Comparison of ENCODE assay signal across 29 cellular contexts in genomic region chr3:17188378-17188777, GRCh38.
"Had no signal": no experiment of that assay in that cellular context is flagged by ENCODE, and none has a peak within 500 bp of the region (broad histone marks: within the 10 kb centered on the region; RNA-seq: fewer than 3 reads in every experiment).

No MANE protein-coding gene starts in this region.

- DNase-seq: activated CD4-positive, alpha-beta T cell treated with anti-CD3 and anti-CD28 coated beads for 48 hours; activated CD4-positive, alpha-beta T cell treated with anti-CD3 and anti-CD28 coated beads, Interleukin-2, amount 50 U/mL, for 48 hours; activated CD8-positive, alpha-beta memory T cell treated with anti-CD3 and anti-CD28 coated beads for 24 hours; activated effector memory CD4-positive, alpha-beta T cell treated with anti-CD3 and anti-CD28 coated beads, Interleukin-2, amount 50 U/mL, for 16 hours; activated naive CD4-positive, alpha-beta T cell treated with anti-CD3 and anti-CD28 coated beads for 36 hours; activated naive CD8-positive, alpha-beta T cell treated with anti-CD3 and anti-CD28 coated beads for 36 hours; adrenal gland; aorta; body of pancreas; cortex of kidney; endodermal cell; foreskin fibroblast; kidney glomerular epithelial cell; left lung; mammary epithelial cell; naive thymus-derived CD4-positive, alpha-beta T cell; occipital lobe; right lobe of liver; stimulated activated CD4-positive, alpha-beta T cell treated with anti-CD3 and anti-CD28 coated beads, Interleukin-12 subunit alpha, Interleukin-12 subunit beta, amount 100 ng/mL, for 4 hours; stimulated activated CD4-positive, alpha-beta T cell treated with anti-CD3 and anti-CD28 coated beads, Interleukin-4, amount 100 ng/mL, for 24 hours; SW 1271; T-helper 9 cell had no signal

- ATAC-seq: body of pancreas; esophagus mucosa; left lung; naive thymus-derived CD4-positive, alpha-beta T cell; right lobe of liver; stimulated activated effector memory CD8-positive, alpha-beta T cell treated with anti-CD3 and anti-CD28 coated beads, Interleukin-12 subunit alpha, Interleukin-12 subunit beta, amount 100 ng/mL, for 72 hours had no signal

- H3K9me3 ChIP-seq: adrenal gland, body of pancreas, left lung, right lobe of liver, vagina had no signal

- H3K27me3 ChIP-seq: adrenal gland, body of pancreas, cardiac muscle cell, left lung, right lobe of liver, vagina had no signal

- H3K4me3 ChIP-seq: adrenal gland, body of pancreas, cardiac muscle cell, left lung, right lobe of liver, skin epidermis, vagina had no signal

- FAIRE-seq: TTC549 had no signal

- H3K36me3 ChIP-seq: adrenal gland, cardiac muscle cell had no signal

- H3K4me1 ChIP-seq: body of pancreas, right lobe of liver had no signal

- H3K27ac ChIP-seq: adrenal gland, body of pancreas, left lung, right lobe of liver, skin epidermis, vagina, VCaP had no signal
